Comparison of ENCODE assay signal across 33 cellular contexts in genomic region chr20:33023439-33024262, GRCh38. TPM values are rescaled to one million over a fixed set of nuclear protein-coding genes. Genes with fewer than 3 reads are reported as not detected.
"Had no signal": no experiment of that assay in that cellular context is flagged by ENCODE, and none has a peak within 500 bp of the region (broad histone marks: within the 10 kb centered on the region; RNA-seq: fewer than 3 reads in every experiment).

No MANE protein-coding gene starts in this region.

- H3K4me1 ChIP-seq: esophagus squamous epithelium, gastrocnemius medialis, heart right ventricle, left lung, lower lobe of right lung had no signal

- DNase-seq: effector CD8-positive, alpha-beta T cell; effector memory CD8-positive, alpha-beta T cell; endodermal cell; erythroblast; esophagus squamous epithelium; foreskin fibroblast; foreskin melanocyte; gastrocnemius medialis; glutamatergic neuron; head of caudate nucleus; heart right ventricle; hypothalamus; immature natural killer cell; islet precursor cell; kidney; left cardiac atrium; left lung; left ventricle myocardium superior; lower lobe of right lung; mesenchymal stem cell; mucosa of descending colon; naive B cell had no signal

- H3K9me3 ChIP-seq: esophagus squamous epithelium, gastrocnemius medialis, heart right ventricle, left lung, lower lobe of right lung, mucosa of descending colon had no signal

- H3K4me3 Mint-ChIP-seq: dendritic cell treated with granulocyte-macrophage colony-stimulating factor and Interleukin-4, amounts not matched to agents 40 ng/mL and 50 ng/mL, for 4 days; effector memory CD8-positive, alpha-beta T cell; endodermal cell; immature natural killer cell; mesothelial cell of epicardium; naive B cell had no signal

- H3K27ac ChIP-seq: coronary artery, epithelial cell of prostate, esophagus squamous epithelium, gastrocnemius medialis, heart right ventricle, left lung, lower lobe of right lung had no signal

- H3K27me3 Mint-ChIP-seq: effector memory CD8-positive, alpha-beta T cell; naive B cell had no signal

- H3K36me3 Mint-ChIP-seq: immature natural killer cell, mesothelial cell of epicardium, naive B cell had no signal

- H3K9me3 Mint-ChIP-seq: dendritic cell treated with granulocyte-macrophage colony-stimulating factor and Interleukin-4, amounts not matched to agents 40 ng/mL and 50 ng/mL, for 4 days; effector memory CD8-positive, alpha-beta T cell; endodermal cell; immature natural killer cell; mesothelial cell of epicardium had no signal

- H3K27ac Mint-ChIP-seq: dendritic cell treated with granulocyte-macrophage colony-stimulating factor and Interleukin-4, amounts not matched to agents 40 ng/mL and 50 ng/mL, for 4 days; effector memory CD8-positive, alpha-beta T cell; endodermal cell; immature natural killer cell; mesothelial cell of epicardium had no signal

- H3K4me3 ChIP-seq: coronary artery, esophagus squamous epithelium, gastrocnemius medialis, heart right ventricle, left lung, lower lobe of right lung, mucosa of descending colon had no signal

- H3K36me3 ChIP-seq: esophagus squamous epithelium, gastrocnemius medialis, heart right ventricle, left lung, lower lobe of right lung had no signal

- H3K4me1 Mint-ChIP-seq: immature natural killer cell, mesothelial cell of epicardium, naive B cell had no signal

- ATAC-seq: effector memory CD8-positive, alpha-beta T cell; esophagus mucosa; gastrocnemius medialis; heart right ventricle; left cardiac atrium; left lung; left ventricle myocardium superior; lower lobe of right lung; mucosa of descending colon had no signal

RNA-seq across cellular contexts. Expression of gene BPIFB6, which starts 7.8 kb away (rescaled TPM):
- total RNA-seq: dermis microvascular lymphatic vessel endothelial cell, endodermal cell, esophagus mucosa, esophagus squamous epithelium, gastrocnemius medialis, glomerular endothelial cell, heart right ventricle, kidney, left cardiac atrium, left lung, left ventricle myocardium superior, lower leg skin, lower lobe of right lung, lung microvascular endothelial cell, mesenteric fat pad, mesothelial cell of epicardium, mucosa of descending colon, myocyte had no signal
- polyA plus RNA-seq: heart right ventricle, immature natural killer cell had no signal

RNA-seq across cellular contexts. Expression of gene BPIFB2, which starts 16.1 kb away (rescaled TPM):
- total RNA-seq: dermis microvascular lymphatic vessel endothelial cell, endodermal cell, gastrocnemius medialis, glomerular endothelial cell, heart right ventricle, kidney, left cardiac atrium, left ventricle myocardium superior, lower leg skin, lung microvascular endothelial cell, mesenteric fat pad, mesothelial cell of epicardium, mucosa of descending colon, myocyte had no signal
- polyA plus RNA-seq: heart right ventricle, immature natural killer cell had no signal

RNA-seq across cellular contexts. Expression of gene SUN5, which starts 19.4 kb away (rescaled TPM):
- total RNA-seq: dermis microvascular lymphatic vessel endothelial cell, endodermal cell, esophagus mucosa, esophagus squamous epithelium, gastrocnemius medialis, glomerular endothelial cell, heart right ventricle, kidney, left cardiac atrium, left lung, left ventricle myocardium superior, lower leg skin, lower lobe of right lung, lung microvascular endothelial cell, mesenteric fat pad, mesothelial cell of epicardium, mucosa of descending colon, myocyte had no signal
- polyA plus RNA-seq: heart right ventricle, immature natural killer cell had no signal

RNA-seq across cellular contexts. Expression of gene BPIFB3, which starts 30.1 kb away (rescaled TPM):
- total RNA-seq: dermis microvascular lymphatic vessel endothelial cell, endodermal cell, esophagus mucosa, esophagus squamous epithelium, gastrocnemius medialis, glomerular endothelial cell, heart right ventricle, kidney, left cardiac atrium, left lung, left ventricle myocardium superior, lower leg skin, lower lobe of right lung, lung microvascular endothelial cell, mesenteric fat pad, mesothelial cell of epicardium, mucosa of descending colon, myocyte had no signal
- polyA plus RNA-seq: heart right ventricle, immature natural killer cell had no signal

RNA-seq across cellular contexts. Expression of gene BPIFB4, which starts 55.8 kb away (rescaled TPM):
- total RNA-seq: dermis microvascular lymphatic vessel endothelial cell, esophagus mucosa, esophagus squamous epithelium, gastrocnemius medialis, glomerular endothelial cell, heart right ventricle, kidney, left cardiac atrium, left lung, left ventricle myocardium superior, lower leg skin, lower lobe of right lung, lung microvascular endothelial cell, mesenteric fat pad, mesothelial cell of epicardium, mucosa of descending colon, myocyte had no signal
- polyA plus RNA-seq: heart right ventricle, immature natural killer cell had no signal
